22 cellular contexts compared by ENCODE assay signal in genomic region chr15:88335074-88335473, GRCh38.
"Had no signal": no experiment of that assay in that cellular context is flagged by ENCODE, and none has a peak within 500 bp of the region (broad histone marks: within the 10 kb centered on the region; RNA-seq: fewer than 3 reads in every experiment).

No MANE protein-coding gene starts in this region.

- DNase-seq: cortex of kidney; effector memory CD8-positive, alpha-beta T cell; kidney; left cardiac atrium; left lung; mesenchymal stem cell; midbrain; naive thymus-derived CD4-positive, alpha-beta T cell; stimulated activated CD4-positive, alpha-beta T cell treated with anti-CD3 and anti-CD28 coated beads, Interleukin-12 subunit alpha, Interleukin-12 subunit beta, amount 100 ng/mL, for 4 hours; stimulated activated CD4-positive, alpha-beta T cell treated with anti-CD3 and anti-CD28 coated beads, Interleukin-1b, Interleukin-23, amount 100 ng/mL, for 48 hours; stimulated activated CD4-positive, alpha-beta T cell treated with anti-CD3 and anti-CD28 coated beads, Interleukin-4, amount 100 ng/mL, for 1 hour; stimulated activated CD8-positive, alpha-beta memory T cell treated with anti-CD3 and anti-CD28 coated beads, Interleukin-4, amount 100 ng/mL, for 48 hours; stimulated activated naive CD8-positive, alpha-beta T cell treated with anti-CD3 and anti-CD28 coated beads, Interleukin-15, Interleukin-2, amounts not matched to agents 100 U/mL and 50 U/mL, for 24 hours; substantia nigra; testis; tibial artery had no signal

- H3K36me3 ChIP-seq: left lung, neural progenitor cell, prostate gland, right atrium auricular region, tibial artery had no signal

- H3K27ac ChIP-seq: left lung, neural progenitor cell, prostate gland, right atrium auricular region, testis, tibial artery had no signal

- H2AFZ ChIP-seq: neural progenitor cell had no signal

- H3K9me3 ChIP-seq: left lung, prostate gland, right atrium auricular region, testis, tibial artery had no signal

- H3K4me2 ChIP-seq: neural progenitor cell, smooth muscle cell had no signal

- ATAC-seq: effector memory CD8-positive, alpha-beta T cell; left cardiac atrium; left lung; naive thymus-derived CD4-positive, alpha-beta T cell; sciatic nerve; stimulated activated naive CD8-positive, alpha-beta T cell treated with anti-CD3 and anti-CD28 coated beads, Interleukin-15, Interleukin-2, amounts not matched to agents 100 U/mL and 50 U/mL, for 24 hours had no signal

- H3K4me1 ChIP-seq: left lung, neural progenitor cell, prostate gland, right atrium auricular region, testis had no signal

- FAIRE-seq: frontal cortex, kidney had no signal

- H3K9ac ChIP-seq: neural progenitor cell had no signal

- H3K27me3 ChIP-seq: neural progenitor cell, right atrium auricular region, testis, tibial artery had no signal

- H3K4me3 ChIP-seq: left lung, neural progenitor cell, prostate gland, right atrium auricular region, smooth muscle cell, testis, tibial artery had no signal
